13 cellular contexts compared by ENCODE assay signal in the genomic region with DNA sequence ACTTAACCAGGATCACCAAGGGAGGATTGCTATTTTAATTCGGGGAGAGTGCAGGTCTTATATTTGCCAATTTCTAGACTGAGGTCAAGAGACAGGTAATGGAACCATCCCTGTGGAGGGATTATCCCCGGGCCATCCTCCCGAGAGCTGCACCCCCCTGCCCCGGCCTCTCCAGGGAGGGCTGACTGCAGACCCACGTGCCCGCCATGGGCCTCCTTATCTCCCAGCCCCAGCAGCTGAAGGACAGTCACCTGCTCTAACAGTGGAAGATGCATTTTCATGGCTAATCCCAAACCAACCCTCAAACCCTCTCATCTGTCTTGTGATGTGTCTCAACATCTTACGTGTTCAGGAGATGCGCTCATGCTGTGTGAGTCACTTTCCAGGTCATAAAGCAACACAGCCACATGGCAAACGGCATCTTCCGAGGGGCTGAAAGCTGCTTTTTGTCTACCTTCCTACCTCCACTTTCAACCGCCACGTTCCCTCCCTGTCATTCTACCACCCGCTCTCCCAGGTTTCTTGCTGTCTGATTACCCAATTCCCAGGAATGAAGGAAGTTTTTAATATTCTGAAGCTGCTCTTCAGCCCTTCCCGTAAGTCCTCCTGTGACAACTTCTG. TPM values are rescaled to one million over a fixed set of nuclear protein-coding genes. Genes with fewer than 3 reads are reported as not detected.
DNase-seq lines count a peak whose midpoint lies in the region; FAIRE-seq and TF ChIP-seq lines count a peak whose summit lies in the region.
"Had no signal": no experiment of that assay in that cellular context is flagged by ENCODE, and none has a peak within 500 bp of the region (broad histone marks: within the 10 kb centered on the region; RNA-seq: fewer than 3 reads in every experiment).

No MANE protein-coding gene starts in this region.

- peak overlapping the region; percentile 64 to 97 (median 84) for H3K27ac Mint-ChIP-seq in CD4-positive, alpha-beta memory T cell
- H3K27ac Mint-ChIP-seq in IgD-negative memory B cell (peak overlapping the region in 2 of 3 donors; percentile 47 to 93), nephron (peak overlapping the region in 2 of 3 experiments; percentile 11 to 12)

- WGBS in spleen, 5 donors = 83 to 91% (median 84%) methylated on average over 14 of the region's 14 CpGs

- no peaks in the 10 kb centered on the region for H3K9me3 Mint-ChIP-seq in CD4-positive, alpha-beta memory T cell
- no peaks in the 10 kb centered on the region for H3K9me3 Mint-ChIP-seq in IgD-negative memory B cell
- H3K9me3 Mint-ChIP-seq in nephron = peaks cover 3% of the 10 kb centered on the region

- FAIRE-seq in bronchial epithelial cell (lab: Jason Lieb, UNC) = peak; percentile 72
- FAIRE-seq: D721Med, GM12891 had no signal

- TF ChIP-seq POLR2A in spleen (IDR thresholded peaks at IDR 0.05) = no peak

- DNase-seq in CD4-positive, alpha-beta memory T cell = no peak
- peak; percentile 23 for DNase-seq in bronchial epithelial cell (ENCODE audit: low read depth)
- no peak for DNase-seq in DMS 273 (lab: John Stamatoyannopoulos, UW; ENCODE audit: unreplicated experiment)
- DNase-seq in NAMALWA (ENCODE audit: low spot score) = no peak
- DNase-seq in NCI-H345 treated with DMSO at 0.1 percent for 48 hours (lab: John Stamatoyannopoulos, UW; ENCODE audit: unreplicated experiment) = no peak
- DNase-seq in spleen = no peak
- DNase-seq: NCI-H446 treated with DMSO at 0.1 percent for 48 hours, SHP77 had no signal

- H3K36me3 ChIP-seq in CD4-positive, alpha-beta memory T cell (ENCODE audit: insufficient read depth, low read length) = peaks cover 13% of the 10 kb centered on the region
- no peaks in the 10 kb centered on the region for H3K36me3 ChIP-seq in bronchial epithelial cell (ENCODE audit: control insufficient read depth, insufficient read depth, low read length)
- H3K36me3 ChIP-seq in spleen = peaks cover 0 to 33% (median 2%) of the 10 kb centered on the region in 6 donors
- H3K36me3 ChIP-seq: ascending aorta had no signal

- peaks cover 24 to 40% of the 10 kb centered on the region in 2 donors for H3K36me3 Mint-ChIP-seq in CD4-positive, alpha-beta memory T cell
- H3K36me3 Mint-ChIP-seq in IgD-negative memory B cell = peaks cover 4% of the 10 kb centered on the region
- H3K36me3 Mint-ChIP-seq in nephron (ENCODE audit: low read depth) = no peaks in the 10 kb centered on the region

- no peak overlapping the region for H3K27ac ChIP-seq in CD4-positive, alpha-beta memory T cell (ENCODE audit: low read depth, low read length)
- H3K27ac ChIP-seq in spleen = peak overlapping the region in 3 of 8 donors; percentile 7 to 41 (median 37)
- H3K27ac ChIP-seq: ascending aorta had no signal

- no peaks in the 10 kb centered on the region for H3K27me3 ChIP-seq in CD4-positive, alpha-beta memory T cell (ENCODE audit: insufficient read depth, low read length)
- no peaks in the 10 kb centered on the region for H3K27me3 ChIP-seq in bronchial epithelial cell (ENCODE audit: control insufficient read depth, insufficient read depth, low read length)
- peaks cover 0 to 3% (median 0%) of the 10 kb centered on the region in 7 donors for H3K27me3 ChIP-seq in spleen (replicated peaks in 1 of 7)
- H3K27me3 ChIP-seq: ascending aorta had no signal

- intact Hi-C loops in CD4-positive, alpha-beta memory T cell (cut with micrococcal nuclease) = no loop called here
- intact Hi-C loops in spleen (cut with DNase I; ENCODE audit: low total_unique reads) = no loop called here

- H3K4me3 ChIP-seq in CD4-positive, alpha-beta memory T cell (ENCODE audit: low read length in 2 of 2) = no peak overlapping the region
- H3K4me3 ChIP-seq in bronchial epithelial cell (ENCODE audit: low read depth, low read length) (no peak overlapping the region), spleen (no peak overlapping the region)
- H3K4me3 ChIP-seq: ascending aorta had no signal

- H3K9me3 ChIP-seq in CD4-positive, alpha-beta memory T cell (ENCODE audit: control insufficient read depth in 1 of 2, low read length in 2 of 2) = no peaks in the 10 kb centered on the region
- H3K9me3 ChIP-seq in spleen = no peaks in the 10 kb centered on the region
- H3K9me3 ChIP-seq: ascending aorta had no signal

- peaks cover 62 to 99% (median 81%) of the 10 kb centered on the region in 4 donors for H3K4me1 Mint-ChIP-seq in CD4-positive, alpha-beta memory T cell
- peaks cover 38 to 40% (median 40%) of the 10 kb centered on the region in 3 donors for H3K4me1 Mint-ChIP-seq in IgD-negative memory B cell
- H3K4me1 Mint-ChIP-seq in nephron = peaks cover 21% of the 10 kb centered on the region

- no peaks in the 10 kb centered on the region for H3K27me3 Mint-ChIP-seq in CD4-positive, alpha-beta memory T cell
- H3K27me3 Mint-ChIP-seq in IgD-negative memory B cell (no peaks in the 10 kb centered on the region), nephron (ENCODE audit: low read depth) (no peaks in the 10 kb centered on the region)

- H3K4me3 Mint-ChIP-seq in CD4-positive, alpha-beta memory T cell = peak overlapping the region in 1 of 8 donors; percentile 55
- H3K4me3 Mint-ChIP-seq in IgD-negative memory B cell = peak overlapping the region in 1 of 4 donors; percentile 12
- no peak overlapping the region for H3K4me3 Mint-ChIP-seq in nephron

- POLR2A ChIA-PET in CD4-positive, alpha-beta memory T cell (lab: Charles Lee; ENCODE audit: partially characterized antibody) = interaction anchor here (1.2 to 1.5 kb wide), 2 partner anchors 22 to 26 kb away, joined by 3 read pairs; no protein-coding TSS in a partner anchor

- no peak for TF ChIP-seq CTCF in bronchial epithelial cell (IDR thresholded peaks at IDR 0.05; ENCODE audit: insufficient read depth, low read length, severe bottlenecking)
- TF ChIP-seq CTCF in nephron (IDR thresholded peaks at IDR 0.05; ENCODE audit: unreplicated experiment in 3 of 3) = no peak
- no peak for TF ChIP-seq CTCF in spleen (IDR thresholded peaks at IDR 0.05 in 8 of 11, conservative IDR thresholded peaks at IDR 0.05 in 3 of 11)

- peaks cover 81% of the 10 kb centered on the region for H3K4me1 ChIP-seq in CD4-positive, alpha-beta memory T cell (ENCODE audit: insufficient read depth, low read length)
- peaks cover 25 to 100% (median 54%) of the 10 kb centered on the region in 6 donors for H3K4me1 ChIP-seq in spleen

- CTCF ChIA-PET in CD4-positive, alpha-beta memory T cell (lab: Charles Lee; ENCODE audit: partially characterized antibody) = interaction anchor here (0.7 to 1.7 kb wide), 2 partner anchors 10 to 23 kb away, joined by 3 to 6 read pairs; no protein-coding TSS in a partner anchor

RNA-seq across cellular contexts. Expression of gene MBP, which starts 54.6 kb away (rescaled TPM):
- 100 to 1,000 TPM; 179 to 187 TPM for total RNA-seq in CD4-positive, alpha-beta memory T cell
- polyA plus RNA-seq in CD4-positive, alpha-beta memory T cell = 100 to 1,000 TPM in 1 of 2 donors, 10 to 100 TPM in 1; 92.2 to 119 TPM
- polyA plus RNA-seq in IgD-negative memory B cell (89.4 TPM), spleen (10 to 100 TPM; 11.1 to 16.4 (median 11.2) TPM)
- total RNA-seq in bronchial epithelial cell (21.3 and 26.6 TPM in 2 replicates), spleen (10 to 100 TPM; 62.5 to 96.0 (median 79.4) TPM)

Comparison
In these comparisons a context has a peak if more than half of its experiments do, and no peak if none do; other contexts are left out.
1. H3K27ac Mint-ChIP-seq: peak in every context shown above with its lines; median percentile 84 in CD4-positive, alpha-beta memory T cell; 70 in IgD-negative memory B cell; 12 in nephron.